16 cellular contexts compared by ENCODE assay signal in the genomic region with DNA sequence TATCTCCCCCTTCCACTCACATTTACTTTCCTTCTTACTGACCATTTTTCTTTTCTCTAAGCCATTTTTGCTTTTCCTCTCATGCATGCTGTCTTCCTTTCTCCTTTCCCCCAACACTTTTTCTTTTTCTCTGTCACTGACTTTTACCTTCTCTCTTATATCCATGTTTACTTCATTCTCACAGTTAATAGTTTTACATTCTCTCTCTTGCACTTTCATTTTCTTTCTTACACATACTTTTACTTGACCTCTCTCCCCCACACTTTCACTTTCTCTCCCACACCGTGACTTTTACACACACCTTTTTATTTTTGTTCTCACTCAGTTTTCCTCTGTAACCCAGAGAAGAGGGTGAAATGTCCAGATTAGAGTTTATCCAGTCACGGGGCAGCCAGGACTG.
"Had no signal": no experiment of that assay in that cellular context is flagged by ENCODE, and none has a peak within 500 bp of the region (broad histone marks: within the 10 kb centered on the region; RNA-seq: fewer than 3 reads in every experiment).

No MANE protein-coding gene starts in this region.

- FAIRE-seq: keratinocyte had no signal

- H3K9me3 Mint-ChIP-seq: stimulated activated naive CD8-positive, alpha-beta T cell treated with anti-CD3 and anti-CD28 coated beads, Interleukin-15, Interleukin-2, amounts not matched to agents 100 ng/mL and 50 ng/mL, for 24 hours had no signal

- DNase-seq: activated CD4-positive, alpha-beta T cell treated with anti-CD3 and anti-CD28 coated beads for 1 hour; activated CD8-positive, alpha-beta memory T cell treated with anti-CD3 and anti-CD28 coated beads for 24 hours; activated naive CD4-positive, alpha-beta T cell treated with anti-CD3 and anti-CD28 coated beads, Interleukin-2, amount 50 U/mL, for 16 hours; amniotic stem cell; body of pancreas; central memory CD4-positive, alpha-beta T cell; effector CD8-positive, alpha-beta T cell; left lung; mesendoderm; stimulated activated CD4-positive, alpha-beta T cell treated with anti-CD3 and anti-CD28 coated beads, Interleukin-4, amount 100 ng/mL, for 1 hour; stimulated activated CD8-positive, alpha-beta memory T cell treated with anti-CD3 and anti-CD28 coated beads, Interleukin-4, amount 100 ng/mL, for 48 hours; T-helper 9 cell; upper lobe of left lung had no signal

- H3K27me3 Mint-ChIP-seq: stimulated activated naive CD8-positive, alpha-beta T cell treated with anti-CD3 and anti-CD28 coated beads, Interleukin-15, Interleukin-2, amounts not matched to agents 100 ng/mL and 50 ng/mL, for 24 hours had no signal

- H3K4me3 Mint-ChIP-seq: stimulated activated naive CD8-positive, alpha-beta T cell treated with anti-CD3 and anti-CD28 coated beads, Interleukin-15, Interleukin-2, amounts not matched to agents 100 ng/mL and 50 ng/mL, for 24 hours had no signal

- H3K27ac Mint-ChIP-seq: stimulated activated naive CD8-positive, alpha-beta T cell treated with anti-CD3 and anti-CD28 coated beads, Interleukin-15, Interleukin-2, amounts not matched to agents 100 ng/mL and 50 ng/mL, for 24 hours had no signal

- ATAC-seq: body of pancreas, gastroesophageal sphincter, left lung had no signal
